In the genomic region with DNA sequence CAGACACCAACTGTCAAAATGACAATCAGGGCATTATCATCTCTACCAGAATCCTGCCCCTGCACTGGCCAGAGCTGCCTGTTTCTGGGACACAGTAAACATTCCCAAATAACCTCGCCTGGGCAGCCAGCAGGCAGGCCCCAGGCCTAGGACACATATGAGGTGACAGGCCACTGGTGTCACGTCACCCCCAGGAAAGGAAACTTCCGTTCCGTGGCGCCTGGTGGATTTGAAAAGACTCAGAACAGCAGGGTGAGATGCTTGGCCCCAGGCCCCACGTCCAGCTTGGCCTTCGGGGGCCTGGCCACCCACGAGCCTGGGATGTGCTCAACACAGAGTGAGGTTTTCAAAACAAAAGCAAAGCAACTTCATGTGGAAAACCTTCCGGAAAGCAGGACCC, we compare ENCODE assay signal across 1 cellular context.
TF ChIP-seq lines count a peak whose summit lies in the region.

No MANE protein-coding gene starts in this region.

TF ChIP-seq in SK-N-SH, 30 proteins besides CTCF, POLR2A, EP300 and RAD21 (continued from another document):
- TF ChIP-seq, protein P1, sequence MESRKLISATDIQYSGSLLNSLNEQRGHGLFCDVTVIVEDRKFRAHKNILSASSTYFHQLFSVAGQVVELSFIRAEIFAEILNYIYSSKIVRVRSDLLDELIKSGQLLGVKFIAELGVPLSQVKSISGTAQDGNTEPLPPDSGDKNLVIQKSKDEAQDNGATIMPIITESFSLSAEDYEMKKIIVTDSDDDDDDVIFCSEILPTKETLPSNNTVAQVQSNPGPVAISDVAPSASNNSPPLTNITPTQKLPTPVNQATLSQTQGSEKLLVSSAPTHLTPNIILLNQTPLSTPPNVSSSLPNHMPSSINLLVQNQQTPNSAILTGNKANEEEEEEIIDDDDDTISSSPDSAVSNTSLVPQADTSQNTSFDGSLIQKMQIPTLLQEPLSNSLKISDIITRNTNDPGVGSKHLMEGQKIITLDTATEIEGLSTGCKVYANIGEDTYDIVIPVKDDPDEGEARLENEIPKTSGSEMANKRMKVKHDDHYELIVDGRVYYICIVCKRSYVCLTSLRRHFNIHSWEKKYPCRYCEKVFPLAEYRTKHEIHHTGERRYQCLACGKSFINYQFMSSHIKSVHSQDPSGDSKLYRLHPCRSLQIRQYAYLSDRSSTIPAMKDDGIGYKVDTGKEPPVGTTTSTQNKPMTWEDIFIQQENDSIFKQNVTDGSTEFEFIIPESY (IDR thresholded peaks at IDR 0.05; ENCODE audit: borderline replicate concordance, low read depth) = no peak
- TF ChIP-seq MAX (IDR thresholded peaks at IDR 0.05; ENCODE audit: low read depth) = no peak
- no peak for TF ChIP-seq CHD2 (IDR thresholded peaks at IDR 0.05; ENCODE audit: low read length, partially characterized antibody)
- TF ChIP-seq SMC3 (IDR thresholded peaks at IDR 0.05; ENCODE audit: low read depth, low read length) = no peak
- no peak for TF ChIP-seq REST (IDR thresholded peaks at IDR 0.05; ENCODE audit: low read depth, low read length)
TF ChIP-seq in SK-N-SH: peak in this region for 0.
